Comparison of ENCODE assay signal across 8 cellular contexts in genomic region chr1:2466834-2467554, GRCh38. TPM values are rescaled to one million over a fixed set of nuclear protein-coding genes. Genes with fewer than 3 reads are reported as not detected.
DNase-seq lines count a peak whose midpoint lies in the region; ATAC-seq and TF ChIP-seq lines count a peak whose summit lies in the region.

No MANE protein-coding gene starts in this region.

- intact Hi-C loops in PC-3 (cut with micrococcal nuclease) = no loop called here

- H3K27me3 Mint-ChIP-seq in activated T-cell treated with anti-CD3 and anti-CD28 coated beads, Interleukin-2, amount 50 U/mL, for 24 hours = peaks cover 26% of the 10 kb centered on the region

- no peaks in the 10 kb centered on the region for H3K9me3 ChIP-seq in mesenchymal stem cell (ENCODE audit: control insufficient read depth, low read length)
- no peaks in the 10 kb centered on the region for H3K9me3 ChIP-seq in PC-3 (ENCODE audit: low read length)

- no peak overlapping the region for H4K8ac ChIP-seq in mesenchymal stem cell (ENCODE audit: low read length)

- H3K9me3 Mint-ChIP-seq in activated T-cell treated with anti-CD3 and anti-CD28 coated beads, Interleukin-2, amount 50 U/mL, for 24 hours = no peaks in the 10 kb centered on the region

- no peak overlapping the region for H3K18ac ChIP-seq in mesenchymal stem cell (ENCODE audit: low read depth in 1 of 2, low read length in 2 of 2)

- 22% methylated on average over 25 of the region's 36 CpGs for WGBS in mesenchymal stem cell

- no TSS peak for BruUV-seq in PC-3 (replicated peaks; lab: Mats Ljungman, UMichigan)

- H3K9me2 ChIP-seq in PC-3 (replicated peaks; ENCODE audit: low read length) = no peaks in the 10 kb centered on the region

- H3K4me1 Mint-ChIP-seq in activated T-cell treated with anti-CD3 and anti-CD28 coated beads, Interleukin-2, amount 50 U/mL, for 24 hours (ENCODE audit: low read depth) = peaks cover 1% of the 10 kb centered on the region

- H2AK5ac ChIP-seq in mesenchymal stem cell (ENCODE audit: low read length, severe bottlenecking) = no peak overlapping the region

- peak; percentile 33 for DNase-seq in Caki2 (ENCODE audit: low read depth)
- peak; percentile 28 for DNase-seq in NCI-H1694 (lab: John Stamatoyannopoulos, UW)
- DNase-seq in activated T-cell treated with anti-CD3 and anti-CD28 coated beads, Interleukin-2, amount 50 U/mL, for 24 hours = peak; percentile 54
- no peak for DNase-seq in mesenchymal stem cell
- no peak for DNase-seq in PC-3
- DNase-seq in NCI-H345 treated with DMSO at 0.1 percent for 48 hours (lab: John Stamatoyannopoulos, UW; ENCODE audit: unreplicated experiment) = no peak
- no peak for DNase-seq in amygdala (lab: John Stamatoyannopoulos, UW)

- H3K79me2 ChIP-seq in PC-3 (ENCODE audit: low read length) = no peaks in the 10 kb centered on the region

- H3K4me2 ChIP-seq in mesenchymal stem cell (ENCODE audit: low read length, poor library complexity, severe bottlenecking) = peak overlapping the region; percentile 63
- H3K4me2 ChIP-seq in PC-3 (ENCODE audit: low read length) = no peak overlapping the region

- no peak overlapping the region for H3K23ac ChIP-seq in mesenchymal stem cell (ENCODE audit: low read length in 2 of 2)

- H3K4me1 ChIP-seq in mesenchymal stem cell (ENCODE audit: control insufficient read depth, insufficient read depth, low read depth, low read length) = peaks cover 77% of the 10 kb centered on the region
- no peaks in the 10 kb centered on the region for H3K4me1 ChIP-seq in PC-3 (ENCODE audit: insufficient read depth, low read length)

- H3K79me1 ChIP-seq in mesenchymal stem cell (replicated peaks; ENCODE audit: low read length, poor library complexity, severe bottlenecking) = peaks cover 28% of the 10 kb centered on the region

- no peak overlapping the region for H2BK15ac ChIP-seq in mesenchymal stem cell (ENCODE audit: low read depth, poor library complexity, severe bottlenecking)

- no peak overlapping the region for H2BK5ac ChIP-seq in mesenchymal stem cell (ENCODE audit: low read depth, low read length, poor library complexity, severe bottlenecking)

- H3K9ac ChIP-seq in mesenchymal stem cell (ENCODE audit: low read length) = no peak overlapping the region
- H3K9ac ChIP-seq in PC-3 (ENCODE audit: low read length) = no peak overlapping the region

- H4K20me1 ChIP-seq in PC-3 (ENCODE audit: low read length) = peaks cover 10% of the 10 kb centered on the region

- in situ Hi-C loops in Caki2 (cut with HindIII; ENCODE audit: low pct_unique_long_range_greater_than_20kb, low sequenced_read_pairs) = no loop called here

- POLR2A ChIA-PET in PC-3 (lab: Charles Lee; ENCODE audit: unreplicated experiment) = no interaction called here

- TF ChIP-seq POLR2A in GM18505 (IDR thresholded peaks at IDR 0.05; ENCODE audit: borderline replicate concordance, extremely low read depth, insufficient read depth, insufficient read length) = no peak

- H3K27me3 ChIP-seq in mesenchymal stem cell (ENCODE audit: control insufficient read depth in 1 of 2, insufficient read depth in 1 of 2, low read length in 2 of 2) (peaks cover 0 to 87% of the 10 kb centered on the region in 2 experiments), PC-3 (ENCODE audit: low read length) (no peaks in the 10 kb centered on the region)

- no peak overlapping the region for H4K91ac ChIP-seq in mesenchymal stem cell (ENCODE audit: low read length)

- H2BK120ac ChIP-seq in mesenchymal stem cell (ENCODE audit: low read depth, low read length) = no peak overlapping the region

- no peak overlapping the region for H3K4ac ChIP-seq in mesenchymal stem cell (ENCODE audit: low read depth in 1 of 2, low read length in 2 of 2)

- H3K27ac ChIP-seq in mesenchymal stem cell (ENCODE audit: low read length, poor library complexity, severe bottlenecking) (no peak overlapping the region), PC-3 (ENCODE audit: low read length) (no peak overlapping the region)

- H3K36me3 ChIP-seq in mesenchymal stem cell (ENCODE audit: control insufficient read depth in 1 of 2, insufficient read depth in 2 of 2, low read depth in 1 of 2, low read length in 2 of 2) (peaks cover 0 to 16% of the 10 kb centered on the region in 2 experiments), PC-3 (ENCODE audit: low read depth, low read length) (no peaks in the 10 kb centered on the region)

- H3K4me3 ChIP-seq in mesenchymal stem cell (ENCODE audit: insufficient read depth in 1 of 2, low read depth in 1 of 2, low read length in 2 of 2) (peak overlapping the region in 1 of 2 experiments; percentile 22), PC-3 (ENCODE audit: low read length) (no peak overlapping the region)

- H3K27ac Mint-ChIP-seq in activated T-cell treated with anti-CD3 and anti-CD28 coated beads, Interleukin-2, amount 50 U/mL, for 24 hours = no peak overlapping the region

- TF ChIP-seq CTCF in PC-3 (conservative IDR thresholded peaks at IDR 0.05; ENCODE audit: low read depth, low read length) = no peak

- no peaks in the 10 kb centered on the region for H3F3A ChIP-seq in PC-3 (ENCODE audit: low read length, unreplicated experiment)

- no peaks in the 10 kb centered on the region for H3K36me3 Mint-ChIP-seq in activated T-cell treated with anti-CD3 and anti-CD28 coated beads, Interleukin-2, amount 50 U/mL, for 24 hours (ENCODE audit: low read depth)

- no peak overlapping the region for H3K14ac ChIP-seq in mesenchymal stem cell (ENCODE audit: low read length in 2 of 2)

- no peak overlapping the region for H2BK12ac ChIP-seq in mesenchymal stem cell (ENCODE audit: low read length in 2 of 2)

- CTCF ChIA-PET in PC-3 (lab: Charles Lee) = no interaction called here

- H3K4me3 Mint-ChIP-seq in activated T-cell treated with anti-CD3 and anti-CD28 coated beads, Interleukin-2, amount 50 U/mL, for 24 hours = no peak overlapping the region

- ATAC-seq in PC-3 (no peak), GM18505 (IDR thresholded peaks at IDR 0.05; ENCODE audit: unreplicated experiment) (no peak)

- H2AFZ ChIP-seq in mesenchymal stem cell (ENCODE audit: low read depth, low read length) (no peak overlapping the region), PC-3 (ENCODE audit: low read length) (no peak overlapping the region)

RNA-seq across cellular contexts. Expression of gene PLCH2, which starts 9.1 kb away (rescaled TPM):
- 0.26 and 0.74 TPM in 2 replicates for total RNA-seq in Caki2 (2014; rRNA removed; shearing (Covaris generic); ENCODE audit: low replicate concordance)
- under 0.01 TPM for polyA plus RNA-seq in mesenchymal stem cell (2013, experiment 1 of 2)
- polyA plus RNA-seq in mesenchymal stem cell (2013, experiment 2 of 2) = not detected
- 5.9 and 7.2 TPM in 2 replicates for total RNA-seq in PC-3 (2014; rRNA removed)

RNA-seq across cellular contexts. Expression of gene PEX10, which starts 54.6 kb away (rescaled TPM):
- total RNA-seq in Caki2 (2014; rRNA removed; shearing (Covaris generic); ENCODE audit: low replicate concordance) = 67.4 and 71.9 TPM in 2 replicates
- 10.6 TPM for polyA plus RNA-seq in mesenchymal stem cell (2013, experiment 1 of 2)
- 10.8 TPM for polyA plus RNA-seq in mesenchymal stem cell (2013, experiment 2 of 2)
- total RNA-seq in PC-3 (2014; rRNA removed) = 97.8 and 100 TPM in 2 replicates

RNA-seq across cellular contexts. Expression of gene PANK4, which starts 59.4 kb away (rescaled TPM):
- 21.1 and 34.6 TPM in 2 replicates for total RNA-seq in Caki2 (2014; rRNA removed; shearing (Covaris generic); ENCODE audit: low replicate concordance)
- polyA plus RNA-seq in mesenchymal stem cell (2013, experiment 1 of 2) = 10.2 TPM
- 9.9 TPM for polyA plus RNA-seq in mesenchymal stem cell (2013, experiment 2 of 2)
- total RNA-seq in PC-3 (2014; rRNA removed) = 69.4 and 86.9 TPM in 2 replicates

Comparison
In these comparisons a context has a peak if more than half of its experiments do, and no peak if none do; other contexts are left out.
1. DNase-seq: peak in Caki2 (single experiment), NCI-H1694 (single experiment) and activated T-cell treated with anti-CD3 and anti-CD28 coated beads, Interleukin-2, amount 50 U/mL, for 24 hours (single experiment); none in mesenchymal stem cell (single experiment), PC-3 (single experiment), NCI-H345 treated with DMSO at 0.1 percent for 48 hours (single experiment) and amygdala (0 of 56).